Comparison of ENCODE assay signal across 31 cellular contexts in the genomic region with DNA sequence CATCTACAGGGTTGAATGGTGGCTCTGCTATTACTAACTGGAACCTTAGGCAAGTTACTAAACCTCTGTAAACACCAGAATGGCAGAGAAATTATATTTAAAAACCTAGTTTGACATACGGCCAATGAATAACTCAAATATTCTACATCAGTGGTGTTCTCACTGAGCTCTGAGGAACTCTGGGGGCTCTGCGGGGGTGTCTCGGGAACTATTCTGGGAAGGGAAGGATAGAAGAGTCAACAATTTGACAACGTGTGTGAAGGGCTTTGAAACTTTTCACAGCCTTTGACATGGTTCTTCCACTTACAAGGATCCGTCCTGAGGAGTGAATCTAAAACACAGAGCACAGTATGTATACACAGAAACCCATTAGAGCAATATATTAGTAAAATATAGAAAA.
"Had no signal": no experiment of that assay in that cellular context is flagged by ENCODE, and none has a peak within 500 bp of the region (broad histone marks: within the 10 kb centered on the region; RNA-seq: fewer than 3 reads in every experiment).

No MANE protein-coding gene starts in this region.

- H3K4me3 ChIP-seq: MG63 had no signal

- H3K27me3 ChIP-seq: MG63 had no signal

- H3K36me3 ChIP-seq: MG63 had no signal

- DNase-seq: Karpas-422, Kasumi-1, MG63, MM.1S, MV-4-11, NCI-H1048, NCI-H1092, NCI-H1092 treated with DMSO at 0.1 percent for 48 hours, NCI-H1105, NCI-H1105 treated with DMSO at 0.1 percent for 48 hours, NCI-H1417 treated with DMSO at 0.1 percent for 48 hours, NCI-H1436, NCI-H1436 treated with DMSO at 0.1 percent for 48 hours, NCI-H1694, NCI-H1694 treated with DMSO at 0.1 percent for 48 hours, NCI-H187, NCI-H187 treated with DMSO at 0.1 percent for 48 hours, NCI-H2029, NCI-H2029 treated with DMSO at 0.1 percent for 48 hours, NCI-H2081 treated with DMSO at 0.1 percent for 48 hours, NCI-H2107, NCI-H2171, NCI-H2171 treated with DMSO at 0.1 percent for 48 hours, NCI-H2227 treated with DMSO at 0.1 percent for 48 hours, NCI-H226, NCI-H345, NCI-H446, NCI-H446 treated with DMSO at 0.1 percent for 48 hours, NCI-H510A, NCI-H510A treated with DMSO at 0.1 percent for 48 hours, NCI-H524 had no signal
